ENCODE assay signal across 1 cellular context in genomic region chr11:46176421-46176820, GRCh38.
TF ChIP-seq lines count a peak whose summit lies in the region.

No MANE protein-coding gene starts in this region.

TF ChIP-seq in HepG2, 621 proteins besides CTCF, POLR2A, EP300 and RAD21:
- TF ChIP-seq POGK (CRISPR knock-in tag; conservative IDR thresholded peaks at IDR 0.05): no peak
- no peak for TF ChIP-seq ZNF674 (CRISPR knock-in tag; IDR thresholded peaks at IDR 0.05; ENCODE audit: low read depth)
- TF ChIP-seq ZNF724P (CRISPR knock-in tag; IDR thresholded peaks at IDR 0.05; ENCODE audit: borderline replicate concordance): no peak
- no peak for TF ChIP-seq HMGXB4 (CRISPR knock-in tag; IDR thresholded peaks at IDR 0.05; ENCODE audit: borderline replicate concordance in 1 of 2, low read depth in 1 of 2)
- no peak for TF ChIP-seq ZNF792 (CRISPR knock-in tag; IDR thresholded peaks at IDR 0.05)
- no peak for TF ChIP-seq HOXA7 (CRISPR knock-in tag; IDR thresholded peaks at IDR 0.05)
- no peak for TF ChIP-seq NFRKB (IDR thresholded peaks at IDR 0.05)
- TF ChIP-seq ZNF740 (CRISPR knock-in tag; IDR thresholded peaks at IDR 0.05): no peak
- no peak for TF ChIP-seq ONECUT2 (CRISPR knock-in tag; IDR thresholded peaks at IDR 0.05)
TF ChIP-seq in HepG2: peak in this region for 0.
